1 cellular context compared by ENCODE assay signal in the genomic region with DNA sequence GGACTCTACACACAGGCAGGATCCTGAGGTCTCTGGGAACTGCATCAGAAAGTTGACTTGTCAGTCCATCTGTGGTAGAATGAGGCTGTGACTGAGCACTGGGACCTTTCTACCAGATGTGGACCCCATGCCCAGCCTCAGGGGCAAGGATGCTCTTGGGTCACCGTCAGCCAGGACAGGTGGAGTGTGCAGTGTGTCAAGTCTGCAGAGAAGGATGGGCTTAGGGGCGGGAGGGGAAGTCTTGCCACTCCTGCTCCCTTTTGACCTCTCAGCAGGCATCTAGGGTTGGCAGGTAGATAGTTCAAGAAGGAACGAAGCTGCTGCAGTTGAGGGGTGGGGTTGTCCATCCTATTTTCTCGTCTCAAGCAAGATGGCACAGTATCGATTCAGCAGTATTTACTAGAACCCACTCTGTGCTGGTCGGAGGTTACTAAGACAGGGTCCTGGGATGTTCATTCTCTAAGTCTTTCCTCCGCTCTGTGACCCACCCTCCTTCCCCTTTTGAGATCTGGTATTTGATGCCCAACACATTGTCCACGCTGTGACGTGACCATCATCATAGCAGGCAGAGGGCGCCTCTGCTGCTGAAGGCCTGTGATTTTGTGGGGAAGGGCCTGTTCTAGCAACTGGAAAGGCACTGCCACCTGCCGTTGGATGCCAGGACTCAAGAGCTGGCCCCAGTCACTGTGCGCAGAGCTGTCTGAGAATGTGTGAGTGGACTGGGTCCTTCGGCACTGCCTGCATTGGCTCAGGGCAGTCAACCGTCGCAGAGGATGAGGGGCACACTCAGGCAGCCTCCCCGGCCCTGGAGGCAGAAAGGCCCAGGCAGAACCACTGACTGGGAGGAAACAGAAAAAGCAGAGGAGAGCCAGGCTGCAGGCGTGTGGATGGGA.
TF ChIP-seq lines count a peak whose summit lies in the region.

No MANE protein-coding gene starts in this region.

TF ChIP-seq in GM12878, 131 proteins besides CTCF, POLR2A, EP300 and RAD21:
- no peak for TF ChIP-seq LARP7 (IDR thresholded peaks at IDR 0.05)
- peak; percentile 47; the same call in 1 of the 2 replicates for TF ChIP-seq SMC3 (IDR thresholded peaks at IDR 0.05; ENCODE audit: borderline replicate concordance, low read length)
